In the genomic region with DNA sequence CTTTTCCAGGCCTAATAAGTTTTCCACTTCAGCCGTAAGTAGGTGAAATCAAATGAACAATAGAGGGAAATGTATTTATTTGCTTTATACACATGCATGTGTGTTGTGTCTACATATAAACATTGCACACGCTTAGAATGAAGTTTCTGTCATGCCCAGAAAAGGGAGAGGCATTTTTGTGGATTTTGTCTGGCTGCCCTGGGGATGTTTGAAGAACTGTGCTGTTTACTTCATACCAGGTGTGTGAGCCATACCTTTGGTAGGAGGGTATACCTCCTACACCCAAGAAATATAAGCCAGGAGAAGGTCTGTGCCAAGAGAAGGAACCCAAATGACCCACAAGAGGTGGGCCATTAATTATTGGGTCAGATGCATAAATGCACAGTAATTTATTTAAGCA, we compare ENCODE assay signal across 26 cellular contexts. TPM values are rescaled to one million over a fixed set of nuclear protein-coding genes. Genes with fewer than 3 reads are reported as not detected.
"Had no signal": no experiment of that assay in that cellular context is flagged by ENCODE, and none has a peak within 500 bp of the region (broad histone marks: within the 10 kb centered on the region; RNA-seq: fewer than 3 reads in every experiment).

No MANE protein-coding gene starts in this region.

- DNase-seq: activated CD4-positive, alpha-beta memory T cell treated with anti-CD3 and anti-CD28 coated beads, Interleukin-2, amount 10 ng/mL, durations not matched to agents 7 days and 5 days; activated CD4-positive, alpha-beta T cell treated with anti-CD3 and anti-CD28 coated beads for 48 hours; activated CD4-positive, CD25-positive, alpha-beta regulatory T cell; activated CD8-positive, alpha-beta memory T cell treated with anti-CD3 and anti-CD28 coated beads, Interleukin-2, amount 10 ng/mL, durations not matched to agents 7 days and 5 days; activated naive CD4-positive, alpha-beta T cell; activated naive CD8-positive, alpha-beta T cell treated with anti-CD3 and anti-CD28 coated beads for 36 hours; activated T-cell treated with anti-CD3 and anti-CD28 coated beads, Interleukin-2, amount 50 U/mL, for 1 hour; amniotic stem cell; central memory CD4-positive, alpha-beta T cell; colonic mucosa; heart left ventricle; left ventricle myocardium superior; mucosa of descending colon; naive B cell; ovary; stimulated activated CD4-positive, alpha-beta T cell treated with anti-CD3 and anti-CD28 coated beads, Interleukin-4, amount 100 ng/mL, for 24 hours; SW 1271; T-helper 2 cell had no signal

- H3K4me3 Mint-ChIP-seq: activated CD4-positive, alpha-beta memory T cell treated with anti-CD3 and anti-CD28 coated beads, Interleukin-2, amount 10 ng/mL, durations not matched to agents 7 days and 5 days; activated CD8-positive, alpha-beta memory T cell treated with anti-CD3 and anti-CD28 coated beads, Interleukin-2, amount 10 ng/mL, durations not matched to agents 7 days and 5 days; activated naive CD8-positive, alpha-beta T cell treated with anti-CD3 and anti-CD28 coated beads for 36 hours; activated T-helper 17 cell treated with anti-CD3 and anti-CD28 coated beads, Interleukin-2, amount 50 U/mL, for 72 hours; memory B cell; naive B cell; stimulated activated memory B cell treated with anti-CD40 and anti-IgM and Interleukin-4, amounts not matched to agents 10 μg/mL and 1 μg/mL and 100 μg/mL, for 72 hours had no signal

- H3K4me1 Mint-ChIP-seq: activated T-helper 17 cell treated with anti-CD3 and anti-CD28 coated beads, Interleukin-2, amount 50 U/mL, for 72 hours; memory B cell; naive B cell; stimulated activated memory B cell treated with anti-CD40 and anti-IgM and Interleukin-4, amounts not matched to agents 10 μg/mL and 1 μg/mL and 100 μg/mL, for 72 hours had no signal

- H3K9me3 Mint-ChIP-seq: activated CD4-positive, alpha-beta memory T cell treated with anti-CD3 and anti-CD28 coated beads, Interleukin-2, amount 10 ng/mL, durations not matched to agents 7 days and 5 days; activated naive CD8-positive, alpha-beta T cell treated with anti-CD3 and anti-CD28 coated beads for 36 hours; activated T-helper 17 cell treated with anti-CD3 and anti-CD28 coated beads, Interleukin-2, amount 50 U/mL, for 72 hours; memory B cell; naive B cell; stimulated activated memory B cell treated with anti-CD40 and anti-IgM and Interleukin-4, amounts not matched to agents 10 μg/mL and 1 μg/mL and 100 μg/mL, for 72 hours had no signal

- H3K27me3 Mint-ChIP-seq: activated CD4-positive, alpha-beta memory T cell treated with anti-CD3 and anti-CD28 coated beads, Interleukin-2, amount 10 ng/mL, durations not matched to agents 7 days and 5 days; activated CD8-positive, alpha-beta memory T cell treated with anti-CD3 and anti-CD28 coated beads, Interleukin-2, amount 10 ng/mL, durations not matched to agents 7 days and 5 days; activated naive CD8-positive, alpha-beta T cell treated with anti-CD3 and anti-CD28 coated beads for 36 hours; activated T-helper 17 cell treated with anti-CD3 and anti-CD28 coated beads, Interleukin-2, amount 50 U/mL, for 72 hours; memory B cell; naive B cell; stimulated activated memory B cell treated with anti-CD40 and anti-IgM and Interleukin-4, amounts not matched to agents 10 μg/mL and 1 μg/mL and 100 μg/mL, for 72 hours had no signal

- H3K4me3 ChIP-seq: colonic mucosa, gastroesophageal sphincter, heart left ventricle, mucosa of descending colon, ovary had no signal

- H3K36me3 ChIP-seq: ovary had no signal

- FAIRE-seq: endometrium had no signal

- H3K27me3 ChIP-seq: colonic mucosa, gastroesophageal sphincter, heart left ventricle, ovary had no signal

- H3K27ac ChIP-seq: colonic mucosa, gastroesophageal sphincter, heart left ventricle, ovary had no signal

- H3K27ac Mint-ChIP-seq: activated CD4-positive, alpha-beta memory T cell treated with anti-CD3 and anti-CD28 coated beads, Interleukin-2, amount 10 ng/mL, durations not matched to agents 7 days and 5 days; activated CD8-positive, alpha-beta memory T cell treated with anti-CD3 and anti-CD28 coated beads, Interleukin-2, amount 10 ng/mL, durations not matched to agents 7 days and 5 days; activated naive CD8-positive, alpha-beta T cell treated with anti-CD3 and anti-CD28 coated beads for 36 hours; activated T-helper 17 cell treated with anti-CD3 and anti-CD28 coated beads, Interleukin-2, amount 50 U/mL, for 72 hours; memory B cell; stimulated activated memory B cell treated with anti-CD40 and anti-IgM and Interleukin-4, amounts not matched to agents 10 μg/mL and 1 μg/mL and 100 μg/mL, for 72 hours had no signal

- H3K4me1 ChIP-seq: colonic mucosa, gastroesophageal sphincter, heart left ventricle had no signal

- H3K9me3 ChIP-seq: colonic mucosa, gastroesophageal sphincter, heart left ventricle, mucosa of descending colon, ovary had no signal

RNA-seq across cellular contexts. Expression of gene ERVW-1, which starts 17.6 kb away (rescaled TPM):
- total RNA-seq: activated CD4-positive, alpha-beta memory T cell treated with anti-CD3 and anti-CD28 coated beads, Interleukin-2, amount 10 ng/mL, durations not matched to agents 7 days and 5 days; activated CD8-positive, alpha-beta memory T cell treated with anti-CD3 and anti-CD28 coated beads, Interleukin-2, amount 10 ng/mL, durations not matched to agents 7 days and 5 days; activated naive CD8-positive, alpha-beta T cell treated with anti-CD3 and anti-CD28 coated beads for 36 hours; activated T-helper 17 cell treated with anti-CD3 and anti-CD28 coated beads, Interleukin-2, amount 50 U/mL, for 72 hours; colonic mucosa; esophagus mucosa; gastroesophageal sphincter; kidney epithelial cell; left ventricle myocardium superior; mucosa of descending colon; ovary; urinary bladder had no signal
- polyA plus RNA-seq: heart left ventricle, urinary bladder had no signal
